Comparison of ENCODE assay signal across 1 cellular context in the genomic region with DNA sequence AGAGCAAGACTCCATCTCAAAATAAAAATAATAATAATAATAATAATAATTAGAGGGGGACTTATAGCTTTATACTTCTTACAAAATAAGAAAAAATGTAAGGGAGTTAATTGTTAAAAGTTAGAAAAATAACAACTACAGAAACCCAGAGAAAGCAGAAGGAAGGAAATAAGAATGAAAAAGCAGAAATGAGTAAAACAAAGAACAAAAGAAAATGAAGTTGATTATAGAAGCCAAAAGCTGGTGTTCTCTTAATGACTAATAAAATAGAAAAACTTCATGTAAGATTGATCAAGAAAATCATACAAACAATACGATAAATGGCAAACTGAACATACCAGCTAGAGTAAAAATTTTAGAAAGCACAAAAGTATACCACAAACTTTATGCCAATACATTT.
TF ChIP-seq lines count a peak whose summit lies in the region.

No MANE protein-coding gene starts in this region.

TF ChIP-seq in endothelial cell of umbilical vein, 7 proteins besides CTCF, POLR2A, EP300 and RAD21:
- TF ChIP-seq, protein P1, sequence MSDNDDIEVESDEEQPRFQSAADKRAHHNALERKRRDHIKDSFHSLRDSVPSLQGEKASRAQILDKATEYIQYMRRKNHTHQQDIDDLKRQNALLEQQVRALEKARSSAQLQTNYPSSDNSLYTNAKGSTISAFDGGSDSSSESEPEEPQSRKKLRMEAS (IDR thresholded peaks at IDR 0.05; ENCODE audit: insufficient read depth, insufficient read length), result no peak
- no peak for TF ChIP-seq MYC (IDR thresholded peaks at IDR 0.05; ENCODE audit: low read depth, low read length)
- no peak for TF ChIP-seq EZH2 (IDR thresholded peaks at IDR 0.05; ENCODE audit: borderline replicate concordance, low read depth, low read length, severe bottlenecking)
- TF ChIP-seq JUN (IDR thresholded peaks at IDR 0.05; ENCODE audit: borderline replicate concordance, insufficient read depth, insufficient read length, low read depth), result no peak
- TF ChIP-seq FOS (IDR thresholded peaks at IDR 0.05; ENCODE audit: borderline replicate concordance, insufficient read depth, low read length), result no peak
- no peak for TF ChIP-seq POLR2AphosphoS5 (IDR thresholded peaks at IDR 0.05; ENCODE audit: insufficient read depth, low read depth, low read length)
- TF ChIP-seq GATA2 (IDR thresholded peaks at IDR 0.05; ENCODE audit: insufficient read depth, insufficient read length, low read depth, low read length), result no peak
TF ChIP-seq in endothelial cell of umbilical vein: peak in this region for 0.
